In the genomic region with DNA sequence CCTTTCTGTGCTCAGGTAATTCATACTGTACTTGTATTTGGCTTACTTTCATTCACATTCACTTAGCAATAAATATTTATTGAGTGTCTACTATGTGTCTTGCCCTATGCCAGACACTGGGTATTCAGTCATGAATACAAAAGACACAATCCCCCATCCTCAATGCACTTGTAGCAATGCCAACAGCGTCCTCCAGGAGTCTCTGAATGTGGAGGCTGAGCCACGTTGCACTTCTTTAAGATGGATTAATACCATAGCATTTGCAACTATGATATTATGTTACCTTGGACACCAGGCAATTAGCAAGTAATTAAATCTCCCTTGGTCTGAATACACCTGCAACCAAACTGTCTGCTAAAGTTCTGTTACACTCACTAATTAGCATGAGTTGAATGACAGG, we compare ENCODE assay signal across 3 cellular contexts.
TF ChIP-seq lines count a peak whose summit lies in the region.

No MANE protein-coding gene starts in this region.

TF ChIP-seq in SK-N-SH, 30 proteins besides CTCF, POLR2A, EP300 and RAD21:
- TF ChIP-seq, protein P1, sequence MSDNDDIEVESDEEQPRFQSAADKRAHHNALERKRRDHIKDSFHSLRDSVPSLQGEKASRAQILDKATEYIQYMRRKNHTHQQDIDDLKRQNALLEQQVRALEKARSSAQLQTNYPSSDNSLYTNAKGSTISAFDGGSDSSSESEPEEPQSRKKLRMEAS (IDR thresholded peaks at IDR 0.05; ENCODE audit: low read depth), result no peak
- TF ChIP-seq, protein P2, sequence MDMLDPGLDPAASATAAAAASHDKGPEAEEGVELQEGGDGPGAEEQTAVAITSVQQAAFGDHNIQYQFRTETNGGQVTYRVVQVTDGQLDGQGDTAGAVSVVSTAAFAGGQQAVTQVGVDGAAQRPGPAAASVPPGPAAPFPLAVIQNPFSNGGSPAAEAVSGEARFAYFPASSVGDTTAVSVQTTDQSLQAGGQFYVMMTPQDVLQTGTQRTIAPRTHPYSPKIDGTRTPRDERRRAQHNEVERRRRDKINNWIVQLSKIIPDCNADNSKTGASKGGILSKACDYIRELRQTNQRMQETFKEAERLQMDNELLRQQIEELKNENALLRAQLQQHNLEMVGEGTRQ (IDR thresholded peaks at IDR 0.05; ENCODE audit: borderline replicate concordance, low read depth, low read length), result no peak
- TF ChIP-seq MEF2A (IDR thresholded peaks at IDR 0.05; ENCODE audit: borderline replicate concordance, low read depth) (no peak), TCF12 (IDR thresholded peaks at IDR 0.05) (no peak), YY1 (IDR thresholded peaks at IDR 0.05; ENCODE audit: low read depth) (no peak)
- TF ChIP-seq, protein P3, sequence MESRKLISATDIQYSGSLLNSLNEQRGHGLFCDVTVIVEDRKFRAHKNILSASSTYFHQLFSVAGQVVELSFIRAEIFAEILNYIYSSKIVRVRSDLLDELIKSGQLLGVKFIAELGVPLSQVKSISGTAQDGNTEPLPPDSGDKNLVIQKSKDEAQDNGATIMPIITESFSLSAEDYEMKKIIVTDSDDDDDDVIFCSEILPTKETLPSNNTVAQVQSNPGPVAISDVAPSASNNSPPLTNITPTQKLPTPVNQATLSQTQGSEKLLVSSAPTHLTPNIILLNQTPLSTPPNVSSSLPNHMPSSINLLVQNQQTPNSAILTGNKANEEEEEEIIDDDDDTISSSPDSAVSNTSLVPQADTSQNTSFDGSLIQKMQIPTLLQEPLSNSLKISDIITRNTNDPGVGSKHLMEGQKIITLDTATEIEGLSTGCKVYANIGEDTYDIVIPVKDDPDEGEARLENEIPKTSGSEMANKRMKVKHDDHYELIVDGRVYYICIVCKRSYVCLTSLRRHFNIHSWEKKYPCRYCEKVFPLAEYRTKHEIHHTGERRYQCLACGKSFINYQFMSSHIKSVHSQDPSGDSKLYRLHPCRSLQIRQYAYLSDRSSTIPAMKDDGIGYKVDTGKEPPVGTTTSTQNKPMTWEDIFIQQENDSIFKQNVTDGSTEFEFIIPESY (IDR thresholded peaks at IDR 0.05; ENCODE audit: borderline replicate concordance, low read depth), result no peak
- TF ChIP-seq, protein P4, sequence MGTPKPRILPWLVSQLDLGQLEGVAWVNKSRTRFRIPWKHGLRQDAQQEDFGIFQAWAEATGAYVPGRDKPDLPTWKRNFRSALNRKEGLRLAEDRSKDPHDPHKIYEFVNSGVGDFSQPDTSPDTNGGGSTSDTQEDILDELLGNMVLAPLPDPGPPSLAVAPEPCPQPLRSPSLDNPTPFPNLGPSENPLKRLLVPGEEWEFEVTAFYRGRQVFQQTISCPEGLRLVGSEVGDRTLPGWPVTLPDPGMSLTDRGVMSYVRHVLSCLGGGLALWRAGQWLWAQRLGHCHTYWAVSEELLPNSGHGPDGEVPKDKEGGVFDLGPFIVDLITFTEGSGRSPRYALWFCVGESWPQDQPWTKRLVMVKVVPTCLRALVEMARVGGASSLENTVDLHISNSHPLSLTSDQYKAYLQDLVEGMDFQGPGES (IDR thresholded peaks at IDR 0.05; ENCODE audit: low read depth, low read length), result no peak

TF ChIP-seq in SK-N-SH treated with all-trans-retinoic acid at 6 μM for 48 hours, 23 proteins besides CTCF, POLR2A, EP300 and RAD21:
- TF ChIP-seq, protein P5, sequence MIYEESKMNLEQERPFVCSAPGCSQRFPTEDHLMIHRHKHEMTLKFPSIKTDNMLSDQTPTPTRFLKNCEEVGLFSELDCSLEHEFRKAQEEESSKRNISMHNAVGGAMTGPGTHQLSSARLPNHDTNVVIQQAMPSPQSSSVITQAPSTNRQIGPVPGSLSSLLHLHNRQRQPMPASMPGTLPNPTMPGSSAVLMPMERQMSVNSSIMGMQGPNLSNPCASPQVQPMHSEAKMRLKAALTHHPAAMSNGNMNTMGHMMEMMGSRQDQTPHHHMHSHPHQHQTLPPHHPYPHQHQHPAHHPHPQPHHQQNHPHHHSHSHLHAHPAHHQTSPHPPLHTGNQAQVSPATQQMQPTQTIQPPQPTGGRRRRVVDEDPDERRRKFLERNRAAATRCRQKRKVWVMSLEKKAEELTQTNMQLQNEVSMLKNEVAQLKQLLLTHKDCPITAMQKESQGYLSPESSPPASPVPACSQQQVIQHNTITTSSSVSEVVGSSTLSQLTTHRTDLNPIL (CRISPR knock-in tag; IDR thresholded peaks at IDR 0.05; ENCODE audit: low read depth), result no peak
- TF ChIP-seq GLIS3 (CRISPR knock-in tag; IDR thresholded peaks at IDR 0.05) (no peak), ZNF565 (CRISPR knock-in tag; conservative IDR thresholded peaks at IDR 0.05; ENCODE audit: low read depth) (no peak), ESRRG (CRISPR knock-in tag; IDR thresholded peaks at IDR 0.05) (no peak), TCF4 (CRISPR knock-in tag; IDR thresholded peaks at IDR 0.05; ENCODE audit: borderline replicate concordance) (no peak), SNAI2 (CRISPR knock-in tag; IDR thresholded peaks at IDR 0.05) (no peak), ZFP30 (CRISPR knock-in tag; IDR thresholded peaks at IDR 0.05) (no peak), RARB (CRISPR knock-in tag; IDR thresholded peaks at IDR 0.05) (no peak), ZC3H10 (CRISPR knock-in tag; IDR thresholded peaks at IDR 0.05) (no peak)
- TF ChIP-seq, protein P6, sequence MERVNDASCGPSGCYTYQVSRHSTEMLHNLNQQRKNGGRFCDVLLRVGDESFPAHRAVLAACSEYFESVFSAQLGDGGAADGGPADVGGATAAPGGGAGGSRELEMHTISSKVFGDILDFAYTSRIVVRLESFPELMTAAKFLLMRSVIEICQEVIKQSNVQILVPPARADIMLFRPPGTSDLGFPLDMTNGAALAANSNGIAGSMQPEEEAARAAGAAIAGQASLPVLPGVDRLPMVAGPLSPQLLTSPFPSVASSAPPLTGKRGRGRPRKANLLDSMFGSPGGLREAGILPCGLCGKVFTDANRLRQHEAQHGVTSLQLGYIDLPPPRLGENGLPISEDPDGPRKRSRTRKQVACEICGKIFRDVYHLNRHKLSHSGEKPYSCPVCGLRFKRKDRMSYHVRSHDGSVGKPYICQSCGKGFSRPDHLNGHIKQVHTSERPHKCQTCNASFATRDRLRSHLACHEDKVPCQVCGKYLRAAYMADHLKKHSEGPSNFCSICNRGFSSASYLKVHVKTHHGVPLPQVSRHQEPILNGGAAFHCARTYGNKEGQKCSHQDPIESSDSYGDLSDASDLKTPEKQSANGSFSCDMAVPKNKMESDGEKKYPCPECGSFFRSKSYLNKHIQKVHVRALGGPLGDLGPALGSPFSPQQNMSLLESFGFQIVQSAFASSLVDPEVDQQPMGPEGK (CRISPR knock-in tag; IDR thresholded peaks at IDR 0.05; ENCODE audit: borderline replicate concordance), result no peak

TF ChIP-seq in H1, 55 proteins besides CTCF, POLR2A, EP300 and RAD21:
- TF ChIP-seq, protein P7, sequence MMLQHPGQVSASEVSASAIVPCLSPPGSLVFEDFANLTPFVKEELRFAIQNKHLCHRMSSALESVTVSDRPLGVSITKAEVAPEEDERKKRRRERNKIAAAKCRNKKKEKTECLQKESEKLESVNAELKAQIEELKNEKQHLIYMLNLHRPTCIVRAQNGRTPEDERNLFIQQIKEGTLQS (IDR thresholded peaks at IDR 0.05; ENCODE audit: insufficient read depth, low read depth, low read length), result no peak
- TF ChIP-seq ZNF274 (IDR thresholded peaks at IDR 0.05; ENCODE audit: borderline replicate concordance, extremely low read depth, low read length) (no peak), YY1 (IDR thresholded peaks at IDR 0.05; ENCODE audit: low read depth, low read length) (no peak)
